Comparison of ENCODE assay signal across 31 cellular contexts in genomic region chr6:77879527-77879926, GRCh38.
"Had no signal": no experiment of that assay in that cellular context is flagged by ENCODE, and none has a peak within 500 bp of the region (broad histone marks: within the 10 kb centered on the region; RNA-seq: fewer than 3 reads in every experiment).

No MANE protein-coding gene starts in this region.

- DNase-seq: colonic mucosa; effector CD8-positive, alpha-beta T cell; erythroblast; esophagus squamous epithelium; foreskin melanocyte; glutamatergic neuron; heart right ventricle; hypothalamus; immature natural killer cell; islet precursor cell; kidney glomerular epithelial cell; left ventricle myocardium superior; lower lobe of right lung; natural killer cell; occipital lobe; ovary; posterior cingulate gyrus; psoas muscle; right cardiac atrium; spleen; stimulated activated CD4-positive, alpha-beta T cell treated with anti-CD3 and anti-CD28 coated beads, Interleukin-4, amount 100 ng/mL, for 4 hours; stimulated activated naive CD8-positive, alpha-beta T cell treated with anti-CD3 and anti-CD28 coated beads, Interleukin-15, Interleukin-2, amounts not matched to agents 100 U/mL and 50 U/mL, for 24 hours; substantia nigra; testis; tibial artery; upper lobe of right lung; uterus had no signal

- H3K27me3 ChIP-seq: colonic mucosa, esophagus squamous epithelium, heart right ventricle, ovary, spleen, testis, tibial artery, upper lobe of right lung, uterus had no signal

- H3K27ac ChIP-seq: colonic mucosa, esophagus squamous epithelium, heart right ventricle, lower lobe of right lung, ovary, psoas muscle, skin epidermis, spleen, testis, tibial artery, upper lobe of right lung, uterus had no signal

- H3K4me1 ChIP-seq: colonic mucosa, esophagus squamous epithelium, heart right ventricle, lower lobe of right lung, psoas muscle, spleen, testis, tibial artery, upper lobe of right lung, uterus had no signal

- H3K9me3 ChIP-seq: colonic mucosa, esophagus squamous epithelium, lower lobe of right lung, ovary, psoas muscle, testis, upper lobe of right lung, uterus had no signal

- H3K4me1 Mint-ChIP-seq: immature natural killer cell; natural killer cell; stimulated activated memory B cell treated with anti-CD40 and anti-IgM and Interleukin-4, amounts not matched to agents 10 μg/mL and 1 μg/mL and 100 μg/mL, for 72 hours had no signal

- H3K4me3 Mint-ChIP-seq: dendritic cell treated with granulocyte-macrophage colony-stimulating factor and Interleukin-4, amounts not matched to agents 40 ng/mL and 50 ng/mL, for 4 days; immature natural killer cell; natural killer cell; stimulated activated memory B cell treated with anti-CD40 and anti-IgM and Interleukin-4, amounts not matched to agents 10 μg/mL and 1 μg/mL and 100 μg/mL, for 72 hours had no signal

- H3K4me3 ChIP-seq: colonic mucosa, esophagus squamous epithelium, heart right ventricle, lower lobe of right lung, ovary, psoas muscle, skin epidermis, spleen, testis, tibial artery, upper lobe of right lung, uterus had no signal

- ATAC-seq: heart right ventricle; left ventricle myocardium superior; lower lobe of right lung; natural killer cell; psoas muscle; right cardiac atrium; stimulated activated memory B cell treated with anti-CD40 and anti-IgM and Interleukin-4, amounts not matched to agents 10 μg/mL and 1 μg/mL and 100 μg/mL, for 72 hours; stimulated activated naive CD8-positive, alpha-beta T cell treated with anti-CD3 and anti-CD28 coated beads, Interleukin-15, Interleukin-2, amounts not matched to agents 100 U/mL and 50 U/mL, for 24 hours; upper lobe of right lung had no signal

- H3K27ac Mint-ChIP-seq: dendritic cell treated with granulocyte-macrophage colony-stimulating factor and Interleukin-4, amounts not matched to agents 40 ng/mL and 50 ng/mL, for 4 days; immature natural killer cell; natural killer cell; stimulated activated memory B cell treated with anti-CD40 and anti-IgM and Interleukin-4, amounts not matched to agents 10 μg/mL and 1 μg/mL and 100 μg/mL, for 72 hours had no signal

- H3K36me3 ChIP-seq: colonic mucosa, esophagus squamous epithelium, heart right ventricle, lower lobe of right lung, ovary, spleen, tibial artery, upper lobe of right lung, uterus had no signal

- H3K27me3 Mint-ChIP-seq: dendritic cell treated with granulocyte-macrophage colony-stimulating factor and Interleukin-4, amounts not matched to agents 40 ng/mL and 50 ng/mL, for 4 days; stimulated activated memory B cell treated with anti-CD40 and anti-IgM and Interleukin-4, amounts not matched to agents 10 μg/mL and 1 μg/mL and 100 μg/mL, for 72 hours had no signal

- H3K36me3 Mint-ChIP-seq: immature natural killer cell; natural killer cell; stimulated activated memory B cell treated with anti-CD40 and anti-IgM and Interleukin-4, amounts not matched to agents 10 μg/mL and 1 μg/mL and 100 μg/mL, for 72 hours had no signal

- FAIRE-seq: endothelial cell of umbilical vein had no signal
